ENCODE assay signal across 8 cellular contexts in genomic region chr20:35767683-35768402, GRCh38. TPM values are rescaled to one million over a fixed set of nuclear protein-coding genes. Genes with fewer than 3 reads are reported as not detected.
DNase-seq lines count a peak whose midpoint lies in the region; ATAC-seq and TF ChIP-seq lines count a peak whose summit lies in the region.
"Not testable (repeated sequence)": the region's sequence is repeated elsewhere in the genome, so short reads cannot be mapped to it uniquely, and the experiment has no call there.

No MANE protein-coding gene starts in this region.

- POLR2A ChIA-PET in activated CD4-positive, alpha-beta memory T cell treated with anti-CD3 and anti-CD28 coated beads, Interleukin-2, amount 10 ng/mL, durations not matched to agents 7 days and 5 days (lab: Charles Lee): interaction anchor here (0.5 to 10.2 kb wide), 8 partner anchors 28 to 186 kb away, joined by 3 to 516 read pairs (median 4); partner anchors contain the start of genes CPNE1, RBM12, RBM39 and SCAND1

- CTCF ChIA-PET in activated CD4-positive, alpha-beta memory T cell treated with anti-CD3 and anti-CD28 coated beads, Interleukin-2, amount 10 ng/mL, durations not matched to agents 7 days and 5 days (lab: Charles Lee): interaction anchor here (0.7 to 6.0 kb wide), 4 partner anchors 25 to 186 kb away, joined by 3 to 71 read pairs (median 10); partner anchors contain the start of genes RBM39 and SCAND1

- H3K4me3 Mint-ChIP-seq in activated CD4-positive, alpha-beta memory T cell treated with anti-CD3 and anti-CD28 coated beads, Interleukin-2, amount 10 ng/mL, durations not matched to agents 7 days and 5 days: peak overlapping the region; percentile 69
- peak overlapping the region; percentile 87 to 91 (median 91) for H3K4me3 Mint-ChIP-seq in immature natural killer cell

- ATAC-seq in GM18498 (IDR thresholded peaks at IDR 0.05; ENCODE audit: unreplicated experiment): peak; percentile 45
- peak; percentile 46 for ATAC-seq in HG02642 (IDR thresholded peaks at IDR 0.05; ENCODE audit: poor library complexity, unreplicated experiment)

- not testable (repeated sequence) for TF ChIP-seq CTCF in NB4 (IDR thresholded peaks at IDR 0.05; ENCODE audit: low read depth, low read length)

- not testable (repeated sequence) for H3K27me3 Mint-ChIP-seq in activated CD4-positive, alpha-beta memory T cell treated with anti-CD3 and anti-CD28 coated beads, Interleukin-2, amount 10 ng/mL, durations not matched to agents 7 days and 5 days
- H3K27me3 Mint-ChIP-seq in immature natural killer cell (ENCODE audit: low read depth in 3 of 3): peaks cover 11 to 18% (median 14%) of the 10 kb centered on the region in 3 donors

- not testable (repeated sequence) for H3K9me3 Mint-ChIP-seq in activated CD4-positive, alpha-beta memory T cell treated with anti-CD3 and anti-CD28 coated beads, Interleukin-2, amount 10 ng/mL, durations not matched to agents 7 days and 5 days; immature natural killer cell

- DNase-seq in NB4 (ENCODE audit: low read depth): peak; percentile 95
- DNase-seq in activated CD4-positive, alpha-beta memory T cell treated with anti-CD3 and anti-CD28 coated beads, Interleukin-2, amount 10 ng/mL, durations not matched to agents 7 days and 5 days: peak; percentile 79
- DNase-seq in caudate nucleus (lab: John Stamatoyannopoulos, UW): peak in 35 of 61 donors; percentile 2 to 45 (median 18)
- DNase-seq in immature natural killer cell: peak; percentile 85 to 88 (median 88)
- peak; percentile 61 for DNase-seq in putamen (ENCODE audit: low spot score)

- TF ChIP-seq POLR2A in NB4 (IDR thresholded peaks at IDR 0.05; ENCODE audit: extremely low read depth, insufficient read length): peak; percentile 32

- H3K4me3 ChIP-seq in NB4 (ENCODE audit: low read depth, low read length): peak overlapping the region; percentile 19

- not testable (repeated sequence) for H3K36me3 Mint-ChIP-seq in activated CD4-positive, alpha-beta memory T cell treated with anti-CD3 and anti-CD28 coated beads, Interleukin-2, amount 10 ng/mL, durations not matched to agents 7 days and 5 days (ENCODE audit: low read depth); immature natural killer cell

- H3K27ac ChIP-seq in caudate nucleus (ENCODE audit: low read depth, low read length) (peak overlapping the region; percentile 97), temporal lobe (ENCODE audit: low read depth, low read length) (peak overlapping the region; percentile 88)

- H3K27ac Mint-ChIP-seq in activated CD4-positive, alpha-beta memory T cell treated with anti-CD3 and anti-CD28 coated beads, Interleukin-2, amount 10 ng/mL, durations not matched to agents 7 days and 5 days: peak overlapping the region; percentile 98
- H3K27ac Mint-ChIP-seq in immature natural killer cell: peak overlapping the region; percentile 99 to 100 (median 100)

- peaks cover 43% of the 10 kb centered on the region for H3K4me1 Mint-ChIP-seq in activated CD4-positive, alpha-beta memory T cell treated with anti-CD3 and anti-CD28 coated beads, Interleukin-2, amount 10 ng/mL, durations not matched to agents 7 days and 5 days
- peaks cover 58 to 60% of the 10 kb centered on the region in 2 donors for H3K4me1 Mint-ChIP-seq in immature natural killer cell

RNA-seq across cellular contexts. Expression of gene PHF20, which starts 4.0 kb away (rescaled TPM):
- total RNA-seq in activated CD4-positive, alpha-beta memory T cell treated with anti-CD3 and anti-CD28 coated beads, Interleukin-2, amount 10 ng/mL, durations not matched to agents 7 days and 5 days: 10 to 100 TPM; 42.7 to 48.3 TPM
- polyA plus RNA-seq in immature natural killer cell: 100 to 1,000 TPM in 2 of 3 donors, 10 to 100 TPM in 1; 92.6 to 140 (median 112) TPM
- total RNA-seq in temporal lobe: 47.0 TPM

RNA-seq across cellular contexts. Expression of gene RBM39, which starts 25.8 kb away (rescaled TPM):
- 100 to 1,000 TPM; 318 to 331 TPM for total RNA-seq in activated CD4-positive, alpha-beta memory T cell treated with anti-CD3 and anti-CD28 coated beads, Interleukin-2, amount 10 ng/mL, durations not matched to agents 7 days and 5 days
- 100 to 1,000 TPM; 120 to 203 (median 142) TPM for polyA plus RNA-seq in immature natural killer cell
- 298 TPM for total RNA-seq in temporal lobe

Comparison
In these comparisons a context has a peak if more than half of its experiments do, and no peak if none do; other contexts are left out.
1. Peak in every context shown above with its lines: DNase-seq, ATAC-seq, H3K4me3 ChIP-seq and H3K27ac ChIP-seq.
2. DNase-seq: peak in every context shown above with its lines; median percentile 95 in NB4; 88 in immature natural killer cell; 79 in activated CD4-positive, alpha-beta memory T cell treated with anti-CD3 and anti-CD28 coated beads, Interleukin-2, amount 10 ng/mL, durations not matched to agents 7 days and 5 days; 61 in putamen; 18 in caudate nucleus.